ENCODE assay signal across 8 cellular contexts in genomic region chr5:1523480-1523792, GRCh38. TPM values are rescaled to one million over a fixed set of nuclear protein-coding genes. Genes with fewer than 3 reads are reported as not detected.
DNase-seq lines count a peak whose midpoint lies in the region; ATAC-seq and TF ChIP-seq lines count a peak whose summit lies in the region.

No MANE protein-coding gene starts in this region.

- peaks cover 41% of the 10 kb centered on the region for H3K4me1 Mint-ChIP-seq in activated T-cell treated with anti-CD3 and anti-CD28 coated beads, Interleukin-2, amount 50 U/mL, for 4 hours (ENCODE audit: low read depth)

- ATAC-seq in activated T-cell treated with anti-CD3 and anti-CD28 coated beads, Interleukin-2, amount 50 U/mL, for 4 hours: peak; percentile 44 to 54
- ATAC-seq in HG02840 (IDR thresholded peaks at IDR 0.05; ENCODE audit: low FRiP score, unreplicated experiment): peak; percentile 24

- H3K9me3 Mint-ChIP-seq in activated T-cell treated with anti-CD3 and anti-CD28 coated beads, Interleukin-2, amount 50 U/mL, for 4 hours: no peaks in the 10 kb centered on the region

- DNase-seq in activated T-cell treated with anti-CD3 and anti-CD28 coated beads, Interleukin-2, amount 50 U/mL, for 4 hours: peak; percentile 27
- DNase-seq in activated T-cell treated with anti-CD3 and anti-CD28 coated beads, Interleukin-2, amount 50 U/mL, for 48 hours: no peak
- DNase-seq in RKO (ENCODE audit: low spot score) (peak; percentile 21), fibroblast of the aortic adventitia (ENCODE audit: low read depth) (no peak), skeletal muscle cell (ENCODE audit: low read depth) (no peak), NCI-H446 (lab: John Stamatoyannopoulos, UW) (no peak), HuH-7 (ENCODE audit: low spot score) (no peak)

- peak overlapping the region; percentile 63 for H3K4me3 Mint-ChIP-seq in activated T-cell treated with anti-CD3 and anti-CD28 coated beads, Interleukin-2, amount 50 U/mL, for 4 hours

- TF ChIP-seq CTCF in fibroblast of the aortic adventitia (IDR thresholded peaks at IDR 0.05; ENCODE audit: insufficient read depth, low read length): no peak

- H3K36me3 Mint-ChIP-seq in activated T-cell treated with anti-CD3 and anti-CD28 coated beads, Interleukin-2, amount 50 U/mL, for 4 hours (ENCODE audit: insufficient read depth): no peaks in the 10 kb centered on the region

- peak overlapping the region; percentile 81 for H3K4me3 ChIP-seq in fibroblast of the aortic adventitia (ENCODE audit: low read depth, low read length)
- peak overlapping the region; percentile 67 for H3K4me3 ChIP-seq in skeletal muscle cell (ENCODE audit: low read depth, low read length)

- no peaks in the 10 kb centered on the region for H3K27me3 Mint-ChIP-seq in activated T-cell treated with anti-CD3 and anti-CD28 coated beads, Interleukin-2, amount 50 U/mL, for 4 hours (ENCODE audit: low read depth)

RNA-seq across cellular contexts. Expression of gene LPCAT1, which starts 0.3 kb away (rescaled TPM):
- 10 to 100 TPM; 60.6 to 76.8 (median 65.7) TPM for total RNA-seq in activated T-cell treated with anti-CD3 and anti-CD28 coated beads, Interleukin-2, amount 50 U/mL, for 4 hours
- total RNA-seq in fibroblast of the aortic adventitia (ENCODE audit: low replicate concordance): 41.3 and 56.0 TPM in 2 replicates

Comparison
In these comparisons a context has a peak if more than half of its experiments do, and no peak if none do; other contexts are left out.
1. DNase-seq: peak in activated T-cell treated with anti-CD3 and anti-CD28 coated beads, Interleukin-2, amount 50 U/mL, for 4 hours (single experiment) and RKO (single experiment); none in activated T-cell treated with anti-CD3 and anti-CD28 coated beads, Interleukin-2, amount 50 U/mL, for 48 hours (0 of 2), fibroblast of the aortic adventitia (single experiment), skeletal muscle cell (single experiment), NCI-H446 (0 of 2) and HuH-7 (single experiment).